In the genomic region with DNA sequence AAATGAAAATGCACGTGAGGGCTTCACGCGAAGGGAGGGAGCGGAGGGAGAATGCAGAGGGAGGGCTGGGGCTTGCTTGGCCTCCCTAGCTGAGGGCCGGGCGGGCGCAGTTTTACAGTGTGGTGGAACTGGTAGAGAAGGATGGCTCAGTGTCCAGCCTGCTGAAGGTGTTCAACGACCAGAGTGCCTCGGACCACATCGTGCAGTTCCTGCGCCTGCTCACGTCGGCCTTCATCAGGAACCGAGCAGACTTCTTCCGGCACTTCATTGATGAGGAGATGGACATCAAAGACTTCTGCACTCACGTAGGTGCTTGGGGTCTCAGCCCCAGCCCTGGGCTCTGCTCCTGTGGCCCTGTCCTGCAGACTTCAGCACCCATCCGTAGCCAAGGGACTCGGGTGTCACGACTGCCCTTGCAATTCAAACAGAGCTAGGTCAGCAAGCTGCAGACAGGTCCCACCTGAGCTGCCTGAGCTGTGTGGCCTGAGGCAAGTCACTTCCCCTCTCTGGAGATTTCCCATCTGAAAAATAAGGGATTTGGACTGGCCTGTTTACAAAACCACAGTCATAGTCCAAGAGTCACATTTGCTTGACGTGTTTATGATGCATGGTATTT, we compare ENCODE assay signal across 21 cellular contexts. TPM values are rescaled to one million over a fixed set of nuclear protein-coding genes. Genes with fewer than 3 reads are reported as not detected.
DNase-seq lines count a peak whose midpoint lies in the region; ATAC-seq, FAIRE-seq and TF ChIP-seq lines count a peak whose summit lies in the region.
"Had no signal": no experiment of that assay in that cellular context is flagged by ENCODE, and none has a peak within 500 bp of the region (broad histone marks: within the 10 kb centered on the region; RNA-seq: fewer than 3 reads in every experiment).

No MANE protein-coding gene starts in this region.

- H3K27ac ChIP-seq in HepG2 (ENCODE audit: extremely low read length, insufficient read depth, low read length), result no peak overlapping the region
- no peak overlapping the region for H3K27ac ChIP-seq in transverse colon
- no peak overlapping the region for H3K27ac ChIP-seq in testis

- TF ChIP-seq EP300 in HepG2 (IDR thresholded peaks at IDR 0.05; ENCODE audit: low read depth in 2 of 2, low read length in 2 of 2), result no peak
- TF ChIP-seq EP300 in HepG2 (CRISPR knock-in tag; IDR thresholded peaks at IDR 0.05; ENCODE audit: borderline replicate concordance), result no peak
- TF ChIP-seq EP300 in transverse colon (IDR thresholded peaks at IDR 0.05; ENCODE audit: low read depth), result no peak

- in situ Hi-C loops in HepG2 (cut with HindIII; ENCODE audit: extremely low pct_ligation_motif_present, low pct_unique_long_range_greater_than_20kb), result no loop called here
- in situ Hi-C loops in transverse colon (cut with MboI; ENCODE audit: low pct_ligation_motif_present in 1 of 4, low pct_unique_long_range_greater_than_20kb in 1 of 4, low sequenced_read_pairs in 3 of 4), result loop anchor here in 1 of 4 donors (5.0 kb wide), 1 partner anchor 93 kb away; no protein-coding TSS in a partner anchor

- no peak for FAIRE-seq in HepG2 (lab: Jason Lieb, UNC)

- H3K4me3 ChIP-seq in HepG2 (replicated peaks in 1 of 3; ENCODE audit: insufficient read depth in 1 of 3, low read depth in 2 of 3, low read length in 3 of 3) (no peak overlapping the region), transverse colon (no peak overlapping the region), testis (no peak overlapping the region)

- ATAC-seq in activated naive CD8-positive, alpha-beta T cell treated with anti-CD3 and anti-CD28 coated beads, Interleukin-2, amount 10 ng/mL, durations not matched to agents 7 days and 5 days (ENCODE audit: low read depth), result no peak
- ATAC-seq in T-helper 17 cell (no peak), HepG2 (no peak), GM18498 (IDR thresholded peaks at IDR 0.05; ENCODE audit: unreplicated experiment) (no peak)
- ATAC-seq: PC-3 had no signal

- no peak overlapping the region for H3K9ac ChIP-seq in HepG2 (ENCODE audit: insufficient read depth, low read depth, low read length)

- H3K9me3 ChIP-seq in T-helper 17 cell (ENCODE audit: control insufficient read depth, low read length, poor library complexity, severe bottlenecking) (no peaks in the 10 kb centered on the region), HepG2 (ENCODE audit: low read length) (no peaks in the 10 kb centered on the region), transverse colon (no peaks in the 10 kb centered on the region), testis (no peaks in the 10 kb centered on the region)

- peaks cover 13 to 33% of the 10 kb centered on the region in 2 experiments for H3K36me3 ChIP-seq in HepG2 (replicated peaks in 1 of 2; ENCODE audit: control insufficient read depth in 1 of 2, insufficient read depth in 2 of 2, low read length in 2 of 2)
- H3K36me3 ChIP-seq in transverse colon, result peaks cover 0 to 23% (median 8%) of the 10 kb centered on the region in 4 donors
- H3K36me3 ChIP-seq in testis (ENCODE audit: low read depth, missing control alignments), result no peaks in the 10 kb centered on the region

- 95% methylated on average over 17 of the region's 20 CpGs for WGBS in HepG2 (ENCODE audit: low lambda C conversion rate)
- WGBS in transverse colon (ENCODE audit: low coverage in 1 of 2), 2 donors, result 90 to 94% methylated on average over 2 to 20 of the region's 20 CpGs
- 86 to 92% methylated on average over 17 to 20 of the region's 20 CpGs for WGBS in testis, 2 donors

- no peaks in the 10 kb centered on the region for H3K27me3 Mint-ChIP-seq in activated naive CD8-positive, alpha-beta T cell treated with anti-CD3 and anti-CD28 coated beads, Interleukin-2, amount 10 ng/mL, durations not matched to agents 7 days and 5 days
- no peaks in the 10 kb centered on the region for H3K27me3 Mint-ChIP-seq in activated naive CD8-positive, alpha-beta T cell treated with anti-CD3 and anti-CD28 coated beads for 36 hours
- no peaks in the 10 kb centered on the region for H3K27me3 Mint-ChIP-seq in T-helper 17 cell

- TF ChIP-seq CTCF in HepG2 (CRISPR knock-in tag; IDR thresholded peaks at IDR 0.05), result no peak
- no peak for TF ChIP-seq CTCF in transverse colon (IDR thresholded peaks at IDR 0.05)
- no peak for TF ChIP-seq CTCF in testis (IDR thresholded peaks at IDR 0.05)

- no peak overlapping the region for H2AFZ ChIP-seq in HepG2 (ENCODE audit: low read length)

- no TSS peak for BruUV-seq in HepG2 (replicated peaks; lab: Mats Ljungman, UMichigan)

- no peak for TF ChIP-seq RAD21 in HepG2 (CRISPR knock-in tag; IDR thresholded peaks at IDR 0.05)

- no peak overlapping the region for H3K27ac Mint-ChIP-seq in activated naive CD8-positive, alpha-beta T cell treated with anti-CD3 and anti-CD28 coated beads, Interleukin-2, amount 10 ng/mL, durations not matched to agents 7 days and 5 days
- no peak overlapping the region for H3K27ac Mint-ChIP-seq in activated naive CD8-positive, alpha-beta T cell treated with anti-CD3 and anti-CD28 coated beads for 36 hours
- H3K27ac Mint-ChIP-seq in T-helper 17 cell, result peak overlapping the region; percentile 86
- H3K27ac Mint-ChIP-seq: HFFc6 had no signal

- H3K27me3 ChIP-seq in HepG2 (ENCODE audit: control insufficient read depth in 1 of 2, insufficient read depth in 2 of 2, low read length in 2 of 2), result no peaks in the 10 kb centered on the region
- H3K27me3 ChIP-seq in transverse colon, result no peaks in the 10 kb centered on the region
- no peaks in the 10 kb centered on the region for H3K27me3 ChIP-seq in testis

- intact Hi-C loops in HepG2 (cut with micrococcal nuclease; ENCODE audit: unreplicated experiment), result no loop called here
- intact Hi-C loops in transverse colon (cut with DNase I; ENCODE audit: low total_unique reads), result no loop called here
- intact Hi-C loops in testis (cut with DNase I; ENCODE audit: low total_unique reads), result no loop called here

- POLR2A ChIA-PET in activated naive CD8-positive, alpha-beta T cell treated with anti-CD3 and anti-CD28 coated beads, Interleukin-2, amount 10 ng/mL, durations not matched to agents 7 days and 5 days (lab: Charles Lee), result no interaction called here
- POLR2A ChIA-PET in HepG2 (lab: Yijun Ruan, JAX), result no interaction called here

- no peaks in the 10 kb centered on the region for H3K9me3 Mint-ChIP-seq in activated naive CD8-positive, alpha-beta T cell treated with anti-CD3 and anti-CD28 coated beads, Interleukin-2, amount 10 ng/mL, durations not matched to agents 7 days and 5 days
- no peaks in the 10 kb centered on the region for H3K9me3 Mint-ChIP-seq in activated naive CD8-positive, alpha-beta T cell treated with anti-CD3 and anti-CD28 coated beads for 36 hours
- H3K9me3 Mint-ChIP-seq: HFFc6 had no signal

- peak; percentile 25 for DNase-seq in activated naive CD8-positive, alpha-beta T cell treated with anti-CD3 and anti-CD28 coated beads, Interleukin-2, amount 10 ng/mL, durations not matched to agents 7 days and 5 days
- no peak for DNase-seq in activated naive CD8-positive, alpha-beta T cell treated with anti-CD3 and anti-CD28 coated beads for 36 hours
- DNase-seq in T-helper 17 cell, result no peak
- no peak for DNase-seq in HepG2 (ENCODE audit: low spot score)
- peak; percentile 2 for DNase-seq in transverse colon
- DNase-seq in testis, result no peak
- DNase-seq in putamen (ENCODE audit: low spot score), result no peak
- DNase-seq: C1 segment of cervical spinal cord, DMS79, H7, HFFc6, NCI-H1048, NCI-H1436, NCI-H2029, NCI-H345, NCI-H524 treated with DMSO at 0.1 percent for 48 hours, PC-3, RPMI8226 had no signal

- peaks cover 10% of the 10 kb centered on the region for H3K36me3 Mint-ChIP-seq in activated naive CD8-positive, alpha-beta T cell treated with anti-CD3 and anti-CD28 coated beads, Interleukin-2, amount 10 ng/mL, durations not matched to agents 7 days and 5 days
- H3K36me3 Mint-ChIP-seq in activated naive CD8-positive, alpha-beta T cell treated with anti-CD3 and anti-CD28 coated beads for 36 hours, result peaks cover 10% of the 10 kb centered on the region
- H3K36me3 Mint-ChIP-seq in T-helper 17 cell (ENCODE audit: low read depth), result peaks cover 4% of the 10 kb centered on the region

- no peaks in the 10 kb centered on the region for H4K20me1 ChIP-seq in HepG2 (ENCODE audit: insufficient read depth, low read length)

- TF ChIP-seq POLR2A in HepG2 (IDR thresholded peaks at IDR 0.05; ENCODE audit: insufficient read depth in 1 of 2, low read depth in 2 of 2, low read length in 2 of 2), result no peak
- TF ChIP-seq POLR2A in transverse colon (IDR thresholded peaks at IDR 0.05), result no peak
- no peak for TF ChIP-seq POLR2A in testis (IDR thresholded peaks at IDR 0.05)

- peaks cover 8% of the 10 kb centered on the region for H3K4me1 Mint-ChIP-seq in activated naive CD8-positive, alpha-beta T cell treated with anti-CD3 and anti-CD28 coated beads, Interleukin-2, amount 10 ng/mL, durations not matched to agents 7 days and 5 days
- H3K4me1 Mint-ChIP-seq in activated naive CD8-positive, alpha-beta T cell treated with anti-CD3 and anti-CD28 coated beads for 36 hours, result no peaks in the 10 kb centered on the region
- H3K4me1 Mint-ChIP-seq in T-helper 17 cell, result peaks cover 18% of the 10 kb centered on the region

- H3K4me2 ChIP-seq in HepG2 (ENCODE audit: low read depth, low read length), result no peak overlapping the region

- no peak overlapping the region for H3K4me3 Mint-ChIP-seq in activated naive CD8-positive, alpha-beta T cell treated with anti-CD3 and anti-CD28 coated beads, Interleukin-2, amount 10 ng/mL, durations not matched to agents 7 days and 5 days
- H3K4me3 Mint-ChIP-seq in activated naive CD8-positive, alpha-beta T cell treated with anti-CD3 and anti-CD28 coated beads for 36 hours, result no peak overlapping the region
- peak overlapping the region; percentile 75 for H3K4me3 Mint-ChIP-seq in T-helper 17 cell
- H3K4me3 Mint-ChIP-seq: HFFc6 had no signal

- peaks cover 50% of the 10 kb centered on the region for H3K4me1 ChIP-seq in HepG2 (ENCODE audit: insufficient read depth, low read length)
- H3K4me1 ChIP-seq in transverse colon, result no peaks in the 10 kb centered on the region
- H3K4me1 ChIP-seq in testis, result peaks cover 18% of the 10 kb centered on the region

- CTCF ChIA-PET in HepG2 (lab: Yijun Ruan, JAX; ENCODE audit: low intra/inter-chr PET ratio, low total read pairs), result no interaction called here

- H3K79me2 ChIP-seq in HepG2 (ENCODE audit: insufficient read depth, low read length), result no peaks in the 10 kb centered on the region

RNA-seq across cellular contexts. Expression of a gene that starts 18.4 kb away (rescaled TPM):
- under 1 TPM; 0.47 to 0.60 TPM for total RNA-seq in activated naive CD8-positive, alpha-beta T cell treated with anti-CD3 and anti-CD28 coated beads, Interleukin-2, amount 10 ng/mL, durations not matched to agents 7 days and 5 days
- total RNA-seq in activated naive CD8-positive, alpha-beta T cell treated with anti-CD3 and anti-CD28 coated beads for 36 hours, result under 1 TPM; 0.31 to 0.48 TPM
- total RNA-seq in T-helper 17 cell (under 1 TPM; 0.12 to 0.37 TPM), HepG2 (2016; rRNA removed; fragmentation: Illumina TruSeq; extraction: Trizol) (2.2 and 2.4 TPM in 2 replicates), transverse colon (1 to 10 TPM in 2 of 4 donors, not detected in 2; 2.6 to 2.7 TPM), testis (10 to 100 TPM in 1 of 2 donors, 1 to 10 TPM in 1; 8.4 to 19.3 TPM)
- 0.30 and 0.44 TPM in 2 replicates for total RNA-seq in HepG2 (2016; cell fraction: cytosol; rRNA removed; fragmentation: Illumina TruSeq; extraction: Trizol; ENCODE audit: low read depth)
- 1.8 and 1.9 TPM in 2 replicates for total RNA-seq in HepG2 (2016; cell fraction: insoluble cytoplasmic fraction; rRNA removed; fragmentation: Illumina TruSeq; extraction: Trizol)
- 1.2 and 1.4 TPM in 2 replicates for total RNA-seq in HepG2 (2016; cell fraction: membrane; rRNA removed; fragmentation: Illumina TruSeq; extraction: Trizol)
- 2.6 and 3.1 TPM in 2 replicates for total RNA-seq in HepG2 (2016; cell fraction: nucleus; rRNA removed; fragmentation: Illumina TruSeq; extraction: Trizol)
- polyA plus RNA-seq in HepG2 (2011; rRNA removed) (2.4 and 3.0 TPM in 2 replicates), testis (ENCODE audit: insufficient read depth, low read depth, low replicate concordance) (16.8 TPM)
- polyA plus RNA-seq in HepG2 (2011; cell fraction: cytosol; rRNA removed), result 2.3 and 2.6 TPM in 2 replicates
- 3.9 and 4.1 TPM in 2 replicates for polyA plus RNA-seq in HepG2 (2011; cell fraction: nucleus; rRNA removed)
- polyA plus RNA-seq in HepG2 (2012), result 1.4 and 1.9 TPM in 2 replicates
- polyA plus RNA-seq in HepG2 (2016; cell fraction: cytosol; fragmentation: Illumina TruSeq; extraction: Trizol; ENCODE audit: low read depth), result 0.21 and 0.70 TPM in 2 replicates
- 2.0 and 2.3 TPM in 2 replicates for polyA plus RNA-seq in HepG2 (2016; cell fraction: insoluble cytoplasmic fraction; fragmentation: Illumina TruSeq; extraction: Trizol; ENCODE audit: low read depth)
- 0.58 and 1.0 TPM in 2 replicates for polyA plus RNA-seq in HepG2 (2016; cell fraction: membrane; fragmentation: Illumina TruSeq; extraction: Trizol; ENCODE audit: low read depth)
- polyA plus RNA-seq in HepG2 (2016; cell fraction: nucleus; fragmentation: Illumina TruSeq; extraction: Trizol; ENCODE audit: insufficient read depth, low read depth), result 2.1 and 2.3 TPM in 2 replicates
- 0.49 and 8.2 TPM in 2 replicates for polyA minus RNA-seq in HepG2 (2011; rRNA and poly(A)+ RNA removed; ENCODE audit: low replicate concordance)
- polyA minus RNA-seq in HepG2 (2011; cell fraction: cytosol; rRNA and poly(A)+ RNA removed), result 3.3 and 4.7 TPM in 2 replicates
- 10.0 and 11.3 TPM in 2 replicates for polyA minus RNA-seq in HepG2 (2011; cell fraction: nucleus; rRNA and poly(A)+ RNA removed)

RNA-seq across cellular contexts. Expression of a gene that starts 36.4 kb away (rescaled TPM):
- 100 to 1,000 TPM; 232 to 237 TPM for total RNA-seq in activated naive CD8-positive, alpha-beta T cell treated with anti-CD3 and anti-CD28 coated beads, Interleukin-2, amount 10 ng/mL, durations not matched to agents 7 days and 5 days
- total RNA-seq in activated naive CD8-positive, alpha-beta T cell treated with anti-CD3 and anti-CD28 coated beads for 36 hours, result 100 to 1,000 TPM; 320 to 332 TPM
- 100 to 1,000 TPM; 478 to 531 TPM for total RNA-seq in T-helper 17 cell
- total RNA-seq in HepG2 (2016; rRNA removed; fragmentation: Illumina TruSeq; extraction: Trizol), result 149 and 215 TPM in 2 replicates
- 8.8 and 12.3 TPM in 2 replicates for total RNA-seq in HepG2 (2016; cell fraction: cytosol; rRNA removed; fragmentation: Illumina TruSeq; extraction: Trizol; ENCODE audit: low read depth)
- total RNA-seq in HepG2 (2016; cell fraction: insoluble cytoplasmic fraction; rRNA removed; fragmentation: Illumina TruSeq; extraction: Trizol), result 152 and 207 TPM in 2 replicates
- 25.6 and 27.8 TPM in 2 replicates for total RNA-seq in HepG2 (2016; cell fraction: membrane; rRNA removed; fragmentation: Illumina TruSeq; extraction: Trizol)
- total RNA-seq in HepG2 (2016; cell fraction: nucleus; rRNA removed; fragmentation: Illumina TruSeq; extraction: Trizol), result 84.5 and 106 TPM in 2 replicates
- 62.3 and 67.3 TPM in 2 replicates for polyA plus RNA-seq in HepG2 (2011; rRNA removed)
- 38.2 and 50.1 TPM in 2 replicates for polyA plus RNA-seq in HepG2 (2011; cell fraction: cytosol; rRNA removed)
- polyA plus RNA-seq in HepG2 (2011; cell fraction: nucleus; rRNA removed), result 56.2 and 66.5 TPM in 2 replicates
- 86.8 and 88.0 TPM in 2 replicates for polyA plus RNA-seq in HepG2 (2012)
- polyA plus RNA-seq in HepG2 (2016; cell fraction: cytosol; fragmentation: Illumina TruSeq; extraction: Trizol; ENCODE audit: low read depth), result 5.2 and 6.0 TPM in 2 replicates
- polyA plus RNA-seq in HepG2 (2016; cell fraction: insoluble cytoplasmic fraction; fragmentation: Illumina TruSeq; extraction: Trizol; ENCODE audit: low read depth), result 160 and 163 TPM in 2 replicates
- 12.6 and 13.0 TPM in 2 replicates for polyA plus RNA-seq in HepG2 (2016; cell fraction: membrane; fragmentation: Illumina TruSeq; extraction: Trizol; ENCODE audit: low read depth)
- polyA plus RNA-seq in HepG2 (2016; cell fraction: nucleus; fragmentation: Illumina TruSeq; extraction: Trizol; ENCODE audit: insufficient read depth, low read depth), result 104 and 108 TPM in 2 replicates
- 50.1 and 167 TPM in 2 replicates for polyA minus RNA-seq in HepG2 (2011; rRNA and poly(A)+ RNA removed; ENCODE audit: low replicate concordance)
- 37.3 and 43.9 TPM in 2 replicates for polyA minus RNA-seq in HepG2 (2011; cell fraction: cytosol; rRNA and poly(A)+ RNA removed)
- 50.2 and 79.2 TPM in 2 replicates for polyA minus RNA-seq in HepG2 (2011; cell fraction: nucleus; rRNA and poly(A)+ RNA removed)
- 100 to 1,000 TPM in 1 of 4 donors, 10 to 100 TPM in 3; 70.2 to 319 (median 87.7) TPM for total RNA-seq in transverse colon
- 100 to 1,000 TPM; 378 to 485 TPM for total RNA-seq in testis
- polyA plus RNA-seq in testis (ENCODE audit: insufficient read depth, low read depth, low replicate concordance), result 431 TPM

RNA-seq across cellular contexts. Expression of a gene that starts 36.5 kb away (rescaled TPM):
- total RNA-seq in activated naive CD8-positive, alpha-beta T cell treated with anti-CD3 and anti-CD28 coated beads, Interleukin-2, amount 10 ng/mL, durations not matched to agents 7 days and 5 days, result 10 to 100 TPM; 36.1 to 39.8 TPM
- total RNA-seq in activated naive CD8-positive, alpha-beta T cell treated with anti-CD3 and anti-CD28 coated beads for 36 hours, result 10 to 100 TPM; 15.9 to 18.2 TPM
- 10 to 100 TPM in 1 of 2 donors, 1 to 10 TPM in 1; 9.3 to 12.1 TPM for total RNA-seq in T-helper 17 cell
- total RNA-seq in HepG2 (2016; rRNA removed; fragmentation: Illumina TruSeq; extraction: Trizol), result 19.0 and 19.3 TPM in 2 replicates
- total RNA-seq in HepG2 (2016; cell fraction: cytosol; rRNA removed; fragmentation: Illumina TruSeq; extraction: Trizol; ENCODE audit: low read depth), result 6.4 and 9.9 TPM in 2 replicates
- 18.3 and 20.8 TPM in 2 replicates for total RNA-seq in HepG2 (2016; cell fraction: insoluble cytoplasmic fraction; rRNA removed; fragmentation: Illumina TruSeq; extraction: Trizol)
- 10.0 and 10.1 TPM in 2 replicates for total RNA-seq in HepG2 (2016; cell fraction: membrane; rRNA removed; fragmentation: Illumina TruSeq; extraction: Trizol)
- total RNA-seq in HepG2 (2016; cell fraction: nucleus; rRNA removed; fragmentation: Illumina TruSeq; extraction: Trizol), result 14.3 and 16.2 TPM in 2 replicates
- polyA plus RNA-seq in HepG2 (2011; rRNA removed), result 9.6 and 11.9 TPM in 2 replicates
- 14.3 and 18.1 TPM in 2 replicates for polyA plus RNA-seq in HepG2 (2011; cell fraction: cytosol; rRNA removed)
- 13.5 TPM in 2 replicates for polyA plus RNA-seq in HepG2 (2011; cell fraction: nucleus; rRNA removed)
- polyA plus RNA-seq in HepG2 (2012), result 8.0 and 11.2 TPM in 2 replicates
- polyA plus RNA-seq in HepG2 (2016; cell fraction: cytosol; fragmentation: Illumina TruSeq; extraction: Trizol; ENCODE audit: low read depth), result 5.6 and 7.8 TPM in 2 replicates
- polyA plus RNA-seq in HepG2 (2016; cell fraction: insoluble cytoplasmic fraction; fragmentation: Illumina TruSeq; extraction: Trizol; ENCODE audit: low read depth), result 12.7 and 14.3 TPM in 2 replicates
- 5.7 and 8.7 TPM in 2 replicates for polyA plus RNA-seq in HepG2 (2016; cell fraction: membrane; fragmentation: Illumina TruSeq; extraction: Trizol; ENCODE audit: low read depth)
- 26.6 and 29.4 TPM in 2 replicates for polyA plus RNA-seq in HepG2 (2016; cell fraction: nucleus; fragmentation: Illumina TruSeq; extraction: Trizol; ENCODE audit: insufficient read depth, low read depth)
- polyA minus RNA-seq in HepG2 (2011; rRNA and poly(A)+ RNA removed; ENCODE audit: low replicate concordance), result 5.1 and 14.3 TPM in 2 replicates
- polyA minus RNA-seq in HepG2 (2011; cell fraction: cytosol; rRNA and poly(A)+ RNA removed), result 2.7 and 3.1 TPM in 2 replicates
- polyA minus RNA-seq in HepG2 (2011; cell fraction: nucleus; rRNA and poly(A)+ RNA removed), result 5.5 and 8.3 TPM in 2 replicates
- total RNA-seq in transverse colon, result 10 to 100 TPM in 3 of 4 donors, not detected in 1; 12.3 to 21.3 (median 17.9) TPM
- 100 to 1,000 TPM; 174 to 219 TPM for total RNA-seq in testis
- 209 TPM for polyA plus RNA-seq in testis (ENCODE audit: insufficient read depth, low read depth, low replicate concordance)

RNA-seq across cellular contexts. Expression of a gene that starts 47.5 kb away (rescaled TPM):
- under 1 TPM in 1 of 2 experiments, not detected in 1; 0.25 TPM for total RNA-seq in activated naive CD8-positive, alpha-beta T cell treated with anti-CD3 and anti-CD28 coated beads, Interleukin-2, amount 10 ng/mL, durations not matched to agents 7 days and 5 days
- not detected for total RNA-seq in activated naive CD8-positive, alpha-beta T cell treated with anti-CD3 and anti-CD28 coated beads for 36 hours
- total RNA-seq in T-helper 17 cell, result not detected
- total RNA-seq in HepG2 (2016; rRNA removed; fragmentation: Illumina TruSeq; extraction: Trizol), result 0.11 TPM in 1 of 2 replicates, not detected in the other
- not detected in 2 replicates for total RNA-seq in HepG2 (2016; cell fraction: cytosol; rRNA removed; fragmentation: Illumina TruSeq; extraction: Trizol; ENCODE audit: low read depth)
- not detected in 2 replicates for total RNA-seq in HepG2 (2016; cell fraction: insoluble cytoplasmic fraction; rRNA removed; fragmentation: Illumina TruSeq; extraction: Trizol)
- total RNA-seq in HepG2 (2016; cell fraction: membrane; rRNA removed; fragmentation: Illumina TruSeq; extraction: Trizol), result not detected in 2 replicates
- total RNA-seq in HepG2 (2016; cell fraction: nucleus; rRNA removed; fragmentation: Illumina TruSeq; extraction: Trizol), result not detected in 2 replicates
- 0.13 TPM in 1 of 2 replicates, not detected in the other for polyA plus RNA-seq in HepG2 (2011; rRNA removed)
- polyA plus RNA-seq in HepG2 (2011; cell fraction: cytosol; rRNA removed), result not detected in 2 replicates
- polyA plus RNA-seq in HepG2 (2011; cell fraction: nucleus; rRNA removed), result 0.17 TPM in 1 of 2 replicates, not detected in the other
- polyA plus RNA-seq in HepG2 (2012), result 0.11 TPM in 1 of 2 replicates, not detected in the other
- polyA plus RNA-seq in HepG2 (2016; cell fraction: cytosol; fragmentation: Illumina TruSeq; extraction: Trizol; ENCODE audit: low read depth), result not detected in 2 replicates
- not detected in 2 replicates for polyA plus RNA-seq in HepG2 (2016; cell fraction: insoluble cytoplasmic fraction; fragmentation: Illumina TruSeq; extraction: Trizol; ENCODE audit: low read depth)
- polyA plus RNA-seq in HepG2 (2016; cell fraction: membrane; fragmentation: Illumina TruSeq; extraction: Trizol; ENCODE audit: low read depth), result 0.16 TPM in 1 of 2 replicates, not detected in the other
- polyA plus RNA-seq in HepG2 (2016; cell fraction: nucleus; fragmentation: Illumina TruSeq; extraction: Trizol; ENCODE audit: insufficient read depth, low read depth), result 0.33 TPM in 1 of 2 replicates, not detected in the other
- polyA minus RNA-seq in HepG2 (2011; rRNA and poly(A)+ RNA removed; ENCODE audit: low replicate concordance), result 0.20 TPM in 1 of 2 replicates, not detected in the other
- polyA minus RNA-seq in HepG2 (2011; cell fraction: cytosol; rRNA and poly(A)+ RNA removed), result not detected in 2 replicates
- not detected in 2 replicates for polyA minus RNA-seq in HepG2 (2011; cell fraction: nucleus; rRNA and poly(A)+ RNA removed)
- total RNA-seq in transverse colon, result not detected
- total RNA-seq in testis, result 10 to 100 TPM in 1 of 2 donors, 1 to 10 TPM in 1; 5.6 to 20.7 TPM
- polyA plus RNA-seq in testis (ENCODE audit: insufficient read depth, low read depth, low replicate concordance), result 31.0 TPM
- total RNA-seq: H7, HFFc6, HT-29, MCF 10A, PC-3 had no signal

Comparison
In these comparisons a context has a peak if more than half of its experiments do, and no peak if none do; other contexts are left out.
1. DNase-seq: peak in activated naive CD8-positive, alpha-beta T cell treated with anti-CD3 and anti-CD28 coated beads, Interleukin-2, amount 10 ng/mL, durations not matched to agents 7 days and 5 days (single experiment) and transverse colon (single experiment); none in activated naive CD8-positive, alpha-beta T cell treated with anti-CD3 and anti-CD28 coated beads for 36 hours (single experiment), T-helper 17 cell (0 of 3), HepG2 (single experiment), testis (single experiment) and putamen (single experiment).